Comparison of ENCODE assay signal across 8 cellular contexts in genomic region chr9:122265265-122265900, GRCh38. TPM values are rescaled to one million over a fixed set of nuclear protein-coding genes. Genes with fewer than 3 reads are reported as not detected.
A peak's percentile ranks its signal among the peaks of the same experiment; 100 is the strongest.
DNase-seq lines count a peak whose midpoint lies in the region; ATAC-seq, FAIRE-seq and TF ChIP-seq lines count a peak whose summit lies in the region.

No MANE protein-coding gene starts in this region.

- peak overlapping the region; percentile 99 for H3K27ac Mint-ChIP-seq in mesothelial cell of epicardium

- H3K27ac ChIP-seq in effector memory CD4-positive, alpha-beta T cell (ENCODE audit: insufficient read depth, low read length, poor library complexity, severe bottlenecking): peak overlapping the region; percentile 96
- peak overlapping the region; percentile 83 to 92 for H3K27ac ChIP-seq in uterus

- TF ChIP-seq POLR2A in uterus (IDR thresholded peaks at IDR 0.05) (no peak), GM12892 (IDR thresholded peaks at IDR 0.05; ENCODE audit: low read depth, low read length) (no peak)

- H3K4me1 ChIP-seq in effector memory CD4-positive, alpha-beta T cell (ENCODE audit: control insufficient read depth, insufficient read depth, low read length, poor library complexity, severe bottlenecking): peaks cover 4% of the 10 kb centered on the region
- peaks cover 15 to 24% of the 10 kb centered on the region in 2 donors for H3K4me1 ChIP-seq in uterus

- no peaks in the 10 kb centered on the region for H3K27me3 ChIP-seq in effector memory CD4-positive, alpha-beta T cell (replicated peaks; ENCODE audit: control insufficient read depth, insufficient read depth, low read length, poor library complexity, severe bottlenecking)
- no peaks in the 10 kb centered on the region for H3K27me3 ChIP-seq in uterus

- intact Hi-C loops in uterus (cut with DNase I; ENCODE audit: low total_unique reads): no loop called here

- peak; percentile 22 for ATAC-seq in HG03520 (IDR thresholded peaks at IDR 0.05; ENCODE audit: unreplicated experiment)

- H3K4me1 Mint-ChIP-seq in mesothelial cell of epicardium: peaks cover 29% of the 10 kb centered on the region

- no peak for TF ChIP-seq CTCF in GM20000 (IDR thresholded peaks at IDR 0.05; ENCODE audit: extremely low read depth, missing control alignments)
- no peak for TF ChIP-seq CTCF in mesothelial cell of epicardium (IDR thresholded peaks at IDR 0.05; ENCODE audit: unreplicated experiment)
- TF ChIP-seq CTCF in uterus (IDR thresholded peaks at IDR 0.05): no peak

- peak overlapping the region; percentile 97 for H3K4me3 ChIP-seq in effector memory CD4-positive, alpha-beta T cell (ENCODE audit: insufficient read depth, low read depth, low read length, poor library complexity, severe bottlenecking)
- peak overlapping the region; percentile 59 to 92 for H3K4me3 ChIP-seq in uterus

- H3K36me3 Mint-ChIP-seq in mesothelial cell of epicardium: peaks cover 4% of the 10 kb centered on the region

- no peaks in the 10 kb centered on the region for H3K9me3 ChIP-seq in effector memory CD4-positive, alpha-beta T cell (ENCODE audit: control insufficient read depth, low read length)
- H3K9me3 ChIP-seq in uterus: no peaks in the 10 kb centered on the region

- DNase-seq in EH (ENCODE audit: low read depth): peak; percentile 49
- peak; percentile 48 for DNase-seq in GM20000 (ENCODE audit: low spot score)
- DNase-seq in SKM-1 treated with dmso at 0.1 percent for 144 hours (lab: John Stamatoyannopoulos, UW; ENCODE audit: unreplicated experiment): peak; percentile 41
- peak; percentile 1 to 22 (median 11) for DNase-seq in effector memory CD4-positive, alpha-beta T cell
- no peak for DNase-seq in mesothelial cell of epicardium (ENCODE audit: low spot score in 2 of 2, unreplicated experiment in 2 of 2)
- no peak for DNase-seq in uterus
- DNase-seq in GM12892 (ENCODE audit: insufficient read length): no peak

- peaks cover 16% of the 10 kb centered on the region for H3K36me3 ChIP-seq in effector memory CD4-positive, alpha-beta T cell (ENCODE audit: control insufficient read depth, insufficient read depth, low read length)
- no peaks in the 10 kb centered on the region for H3K36me3 ChIP-seq in uterus

- peak overlapping the region; percentile 98 for H3K4me3 Mint-ChIP-seq in mesothelial cell of epicardium

- no peaks in the 10 kb centered on the region for H3K27me3 Mint-ChIP-seq in mesothelial cell of epicardium (ENCODE audit: low read depth)

- no peak for FAIRE-seq in GM12892 (lab: Jason Lieb, UNC)

- H3K9me3 Mint-ChIP-seq in mesothelial cell of epicardium: no peaks in the 10 kb centered on the region

RNA-seq across cellular contexts. Expression of gene MRRF, which starts 0.7 kb away (rescaled TPM):
- total RNA-seq in mesothelial cell of epicardium (38.7 to 39.9 TPM (median 39.2 TPM) in 3 replicates), uterus (10 to 100 TPM; 23.5 to 44.7 (median 38.9) TPM)
- 53.1 TPM for polyA plus RNA-seq in GM12892 (2012; ENCODE audit: missing spikeins)

RNA-seq across cellular contexts. Expression of gene RBM18, which starts 0.7 kb away (rescaled TPM):
- total RNA-seq in mesothelial cell of epicardium (16.7 to 22.1 TPM (median 20.5 TPM) in 3 replicates), uterus (10 to 100 TPM in 3 of 4 donors, 1 to 10 TPM in 1; 4.6 to 31.8 (median 18.7) TPM)
- 11.8 TPM for polyA plus RNA-seq in GM12892 (2012; ENCODE audit: missing spikeins)

RNA-seq across cellular contexts. Expression of gene LHX6, which starts 36.6 kb away (rescaled TPM):
- total RNA-seq in mesothelial cell of epicardium (0.09 TPM in 1 of 3 replicates, not detected in the others), uterus (10 to 100 TPM in 2 of 4 donors, 1 to 10 TPM in 2; 3.1 to 20.2 (median 12.2) TPM)
- not detected for polyA plus RNA-seq in GM12892 (2012; ENCODE audit: missing spikeins)

Comparison
In these comparisons a context has a peak if more than half of its experiments do, and no peak if none do; other contexts are left out.
1. DNase-seq: peak in EH (single experiment), GM20000 (single experiment), SKM-1 treated with dmso at 0.1 percent for 144 hours (single experiment) and effector memory CD4-positive, alpha-beta T cell (3 of 3); none in mesothelial cell of epicardium (0 of 2), uterus (0 of 2) and GM12892 (single experiment).